In genomic region chr9:129885670-129886106, GRCh38 we compare ENCODE assay signal across 1 cellular context.
A peak's percentile ranks its signal among the peaks of the same experiment; 100 is the strongest.
TF ChIP-seq lines count a peak whose summit lies in the region.

No MANE protein-coding gene starts in this region.

TF ChIP-seq in HepG2, 621 proteins besides CTCF, POLR2A, EP300 and RAD21 (continued from another document and continues in another):
- TF ChIP-seq, protein P1, sequence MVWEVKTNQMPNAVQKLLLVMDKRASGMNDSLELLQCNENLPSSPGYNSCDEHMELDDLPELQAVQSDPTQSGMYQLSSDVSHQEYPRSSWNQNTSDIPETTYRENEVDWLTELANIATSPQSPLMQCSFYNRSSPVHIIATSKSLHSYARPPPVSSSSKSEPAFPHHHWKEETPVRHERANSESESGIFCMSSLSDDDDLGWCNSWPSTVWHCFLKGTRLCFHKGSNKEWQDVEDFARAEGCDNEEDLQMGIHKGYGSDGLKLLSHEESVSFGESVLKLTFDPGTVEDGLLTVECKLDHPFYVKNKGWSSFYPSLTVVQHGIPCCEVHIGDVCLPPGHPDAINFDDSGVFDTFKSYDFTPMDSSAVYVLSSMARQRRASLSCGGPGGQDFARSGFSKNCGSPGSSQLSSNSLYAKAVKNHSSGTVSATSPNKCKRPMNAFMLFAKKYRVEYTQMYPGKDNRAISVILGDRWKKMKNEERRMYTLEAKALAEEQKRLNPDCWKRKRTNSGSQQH (CRISPR knock-in tag; IDR thresholded peaks at IDR 0.05; ENCODE audit: low read depth) = peak; percentile 43; the same call in 1 of the 2 replicates
- TF ChIP-seq ZNF414 (CRISPR knock-in tag; IDR thresholded peaks at IDR 0.05) (0 out of 2 replicates have a peak, but pooled peaks have one; percentile 69), RARA (CRISPR knock-in tag; IDR thresholded peaks at IDR 0.05) (0 out of 2 replicates have a peak, but pooled peaks have one; percentile 11), ZNF879 (CRISPR knock-in tag; IDR thresholded peaks at IDR 0.05) (no peak), IRF1 (CRISPR knock-in tag; IDR thresholded peaks at IDR 0.05; ENCODE audit: low read depth) (no peak), STAG1 (CRISPR knock-in tag; IDR thresholded peaks at IDR 0.05) (peak; percentile 87), GABPA (IDR thresholded peaks at IDR 0.05; ENCODE audit: low read depth, low read length) (no peak), GABPA (CRISPR knock-in tag; IDR thresholded peaks at IDR 0.05; ENCODE audit: low read depth) (no peak), TOE1 (CRISPR knock-in tag; IDR thresholded peaks at IDR 0.05) (no peak), PATZ1 (CRISPR knock-in tag; IDR thresholded peaks at IDR 0.05) (peak; percentile 92), POLR2G (IDR thresholded peaks at IDR 0.05; ENCODE audit: low read depth, low read length) (no peak; the same call in 1 of the 2 replicates), ZNF768 (CRISPR knock-in tag; IDR thresholded peaks at IDR 0.05) (no peak; the same call in 1 of the 2 replicates), ZNF430 (CRISPR knock-in tag; IDR thresholded peaks at IDR 0.05) (no peak), PAXIP1 (CRISPR knock-in tag; conservative IDR thresholded peaks at IDR 0.05) (peak; percentile 30; the same call in 1 of the 2 replicates), KLF16 (CRISPR knock-in tag; IDR thresholded peaks at IDR 0.05) (peak in 1 of 2 experiments; percentile 69; a peak in 2 of 4 replicates), FOXC1 (CRISPR knock-in tag; IDR thresholded peaks at IDR 0.05; ENCODE audit: borderline replicate concordance) (peak; percentile 20; the same call in 1 of the 2 replicates), KDM2A (CRISPR knock-in tag; IDR thresholded peaks at IDR 0.05; ENCODE audit: borderline replicate concordance, low read depth) (peak; percentile 86), SALL1 (CRISPR knock-in tag; IDR thresholded peaks at IDR 0.05) (peak; percentile 51; the same call in 1 of the 2 replicates), ZFP37 (CRISPR knock-in tag; IDR thresholded peaks at IDR 0.05; ENCODE audit: borderline replicate concordance) (no peak), ZNF253 (CRISPR knock-in tag; IDR thresholded peaks at IDR 0.05; ENCODE audit: borderline replicate concordance) (no peak), HNRNPL (IDR thresholded peaks at IDR 0.05; ENCODE audit: low read depth, low read length) (no peak), ZSCAN29 (CRISPR knock-in tag; conservative IDR thresholded peaks at IDR 0.05) (0 out of 2 replicates have a peak, but pooled peaks have one; percentile 49), ZFX (CRISPR knock-in tag; IDR thresholded peaks at IDR 0.05; ENCODE audit: low read depth) (peak; percentile 34; the same call in 1 of the 2 replicates), ZNF576 (CRISPR knock-in tag; IDR thresholded peaks at IDR 0.05) (no peak), MTERF4 (CRISPR knock-in tag; IDR thresholded peaks at IDR 0.05) (no peak), SRSF1 (optimal IDR thresholded peaks at IDR 0.05; ENCODE audit: low read depth, low read length) (peak; percentile 87), ZNF501 (CRISPR knock-in tag; IDR thresholded peaks at IDR 0.05) (0 out of 2 replicates have a peak, but pooled peaks have one; percentile 45), SP2 (CRISPR knock-in tag; IDR thresholded peaks at IDR 0.05) (no peak), ZNF230 (CRISPR knock-in tag; IDR thresholded peaks at IDR 0.05) (0 out of 2 replicates have a peak, but pooled peaks have one; percentile 65), TARDBP (CRISPR knock-in tag; IDR thresholded peaks at IDR 0.05) (peak; percentile 47; the same call in 1 of the 2 replicates), SPEN (CRISPR knock-in tag; IDR thresholded peaks at IDR 0.05; ENCODE audit: low read depth) (peak; percentile 45; the same call in 1 of the 2 replicates)
- TF ChIP-seq, protein P2, sequence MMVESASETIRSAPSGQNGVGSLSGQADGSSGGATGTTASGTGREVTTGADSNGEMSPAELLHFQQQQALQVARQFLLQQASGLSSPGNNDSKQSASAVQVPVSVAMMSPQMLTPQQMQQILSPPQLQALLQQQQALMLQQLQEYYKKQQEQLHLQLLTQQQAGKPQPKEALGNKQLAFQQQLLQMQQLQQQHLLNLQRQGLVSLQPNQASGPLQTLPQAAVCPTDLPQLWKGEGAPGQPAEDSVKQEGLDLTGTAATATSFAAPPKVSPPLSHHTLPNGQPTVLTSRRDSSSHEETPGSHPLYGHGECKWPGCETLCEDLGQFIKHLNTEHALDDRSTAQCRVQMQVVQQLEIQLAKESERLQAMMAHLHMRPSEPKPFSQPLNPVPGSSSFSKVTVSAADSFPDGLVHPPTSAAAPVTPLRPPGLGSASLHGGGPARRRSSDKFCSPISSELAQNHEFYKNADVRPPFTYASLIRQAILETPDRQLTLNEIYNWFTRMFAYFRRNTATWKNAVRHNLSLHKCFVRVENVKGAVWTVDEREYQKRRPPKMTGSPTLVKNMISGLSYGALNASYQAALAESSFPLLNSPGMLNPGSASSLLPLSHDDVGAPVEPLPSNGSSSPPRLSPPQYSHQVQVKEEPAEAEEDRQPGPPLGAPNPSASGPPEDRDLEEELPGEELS (CRISPR knock-in tag; IDR thresholded peaks at IDR 0.05) = no peak
- TF ChIP-seq, protein P3, sequence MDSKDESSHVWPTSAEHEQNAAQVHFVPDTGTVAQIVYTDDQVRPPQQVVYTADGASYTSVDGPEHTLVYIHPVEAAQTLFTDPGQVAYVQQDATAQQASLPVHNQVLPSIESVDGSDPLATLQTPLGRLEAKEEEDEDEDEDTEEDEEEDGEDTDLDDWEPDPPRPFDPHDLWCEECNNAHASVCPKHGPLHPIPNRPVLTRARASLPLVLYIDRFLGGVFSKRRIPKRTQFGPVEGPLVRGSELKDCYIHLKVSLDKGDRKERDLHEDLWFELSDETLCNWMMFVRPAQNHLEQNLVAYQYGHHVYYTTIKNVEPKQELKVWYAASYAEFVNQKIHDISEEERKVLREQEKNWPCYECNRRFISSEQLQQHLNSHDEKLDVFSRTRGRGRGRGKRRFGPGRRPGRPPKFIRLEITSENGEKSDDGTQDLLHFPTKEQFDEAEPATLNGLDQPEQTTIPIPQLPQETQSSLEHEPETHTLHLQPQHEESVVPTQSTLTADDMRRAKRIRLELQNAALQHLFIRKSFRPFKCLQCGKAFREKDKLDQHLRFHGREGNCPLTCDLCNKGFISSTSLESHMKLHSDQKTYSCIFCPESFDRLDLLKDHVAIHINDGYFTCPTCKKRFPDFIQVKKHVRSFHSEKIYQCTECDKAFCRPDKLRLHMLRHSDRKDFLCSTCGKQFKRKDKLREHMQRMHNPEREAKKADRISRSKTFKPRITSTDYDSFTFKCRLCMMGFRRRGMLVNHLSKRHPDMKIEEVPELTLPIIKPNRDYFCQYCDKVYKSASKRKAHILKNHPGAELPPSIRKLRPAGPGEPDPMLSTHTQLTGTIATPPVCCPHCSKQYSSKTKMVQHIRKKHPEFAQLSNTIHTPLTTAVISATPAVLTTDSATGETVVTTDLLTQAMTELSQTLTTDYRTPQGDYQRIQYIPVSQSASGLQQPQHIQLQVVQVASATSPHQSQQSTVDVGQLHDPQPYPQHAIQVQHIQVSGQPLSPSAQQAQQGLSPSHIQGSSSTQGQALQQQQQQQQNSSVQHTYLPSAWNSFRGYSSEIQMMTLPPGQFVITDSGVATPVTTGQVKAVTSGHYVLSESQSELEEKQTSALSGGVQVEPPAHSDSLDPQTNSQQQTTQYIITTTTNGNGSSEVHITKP (CRISPR knock-in tag; IDR thresholded peaks at IDR 0.05; ENCODE audit: low read depth) = peak; percentile 41; the same call in 1 of the 2 replicates
- TF ChIP-seq, protein P4, sequence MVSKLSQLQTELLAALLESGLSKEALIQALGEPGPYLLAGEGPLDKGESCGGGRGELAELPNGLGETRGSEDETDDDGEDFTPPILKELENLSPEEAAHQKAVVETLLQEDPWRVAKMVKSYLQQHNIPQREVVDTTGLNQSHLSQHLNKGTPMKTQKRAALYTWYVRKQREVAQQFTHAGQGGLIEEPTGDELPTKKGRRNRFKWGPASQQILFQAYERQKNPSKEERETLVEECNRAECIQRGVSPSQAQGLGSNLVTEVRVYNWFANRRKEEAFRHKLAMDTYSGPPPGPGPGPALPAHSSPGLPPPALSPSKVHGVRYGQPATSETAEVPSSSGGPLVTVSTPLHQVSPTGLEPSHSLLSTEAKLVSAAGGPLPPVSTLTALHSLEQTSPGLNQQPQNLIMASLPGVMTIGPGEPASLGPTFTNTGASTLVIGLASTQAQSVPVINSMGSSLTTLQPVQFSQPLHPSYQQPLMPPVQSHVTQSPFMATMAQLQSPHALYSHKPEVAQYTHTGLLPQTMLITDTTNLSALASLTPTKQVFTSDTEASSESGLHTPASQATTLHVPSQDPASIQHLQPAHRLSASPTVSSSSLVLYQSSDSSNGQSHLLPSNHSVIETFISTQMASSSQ (IDR thresholded peaks at IDR 0.05; ENCODE audit: low read depth) = no peak
- TF ChIP-seq, protein P4 (CRISPR knock-in tag; IDR thresholded peaks at IDR 0.05; ENCODE audit: borderline replicate concordance) = peak; percentile 46; the same call in 1 of the 2 replicates
- TF ChIP-seq, protein P5, sequence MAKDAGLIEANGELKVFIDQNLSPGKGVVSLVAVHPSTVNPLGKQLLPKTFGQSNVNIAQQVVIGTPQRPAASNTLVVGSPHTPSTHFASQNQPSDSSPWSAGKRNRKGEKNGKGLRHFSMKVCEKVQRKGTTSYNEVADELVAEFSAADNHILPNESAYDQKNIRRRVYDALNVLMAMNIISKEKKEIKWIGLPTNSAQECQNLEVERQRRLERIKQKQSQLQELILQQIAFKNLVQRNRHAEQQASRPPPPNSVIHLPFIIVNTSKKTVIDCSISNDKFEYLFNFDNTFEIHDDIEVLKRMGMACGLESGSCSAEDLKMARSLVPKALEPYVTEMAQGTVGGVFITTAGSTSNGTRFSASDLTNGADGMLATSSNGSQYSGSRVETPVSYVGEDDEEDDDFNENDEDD (CRISPR knock-in tag; IDR thresholded peaks at IDR 0.05; ENCODE audit: borderline replicate concordance) = peak; percentile 52; the same call in 1 of the 2 replicates
